Comparison of ENCODE assay signal across 1 cellular context in the genomic region with DNA sequence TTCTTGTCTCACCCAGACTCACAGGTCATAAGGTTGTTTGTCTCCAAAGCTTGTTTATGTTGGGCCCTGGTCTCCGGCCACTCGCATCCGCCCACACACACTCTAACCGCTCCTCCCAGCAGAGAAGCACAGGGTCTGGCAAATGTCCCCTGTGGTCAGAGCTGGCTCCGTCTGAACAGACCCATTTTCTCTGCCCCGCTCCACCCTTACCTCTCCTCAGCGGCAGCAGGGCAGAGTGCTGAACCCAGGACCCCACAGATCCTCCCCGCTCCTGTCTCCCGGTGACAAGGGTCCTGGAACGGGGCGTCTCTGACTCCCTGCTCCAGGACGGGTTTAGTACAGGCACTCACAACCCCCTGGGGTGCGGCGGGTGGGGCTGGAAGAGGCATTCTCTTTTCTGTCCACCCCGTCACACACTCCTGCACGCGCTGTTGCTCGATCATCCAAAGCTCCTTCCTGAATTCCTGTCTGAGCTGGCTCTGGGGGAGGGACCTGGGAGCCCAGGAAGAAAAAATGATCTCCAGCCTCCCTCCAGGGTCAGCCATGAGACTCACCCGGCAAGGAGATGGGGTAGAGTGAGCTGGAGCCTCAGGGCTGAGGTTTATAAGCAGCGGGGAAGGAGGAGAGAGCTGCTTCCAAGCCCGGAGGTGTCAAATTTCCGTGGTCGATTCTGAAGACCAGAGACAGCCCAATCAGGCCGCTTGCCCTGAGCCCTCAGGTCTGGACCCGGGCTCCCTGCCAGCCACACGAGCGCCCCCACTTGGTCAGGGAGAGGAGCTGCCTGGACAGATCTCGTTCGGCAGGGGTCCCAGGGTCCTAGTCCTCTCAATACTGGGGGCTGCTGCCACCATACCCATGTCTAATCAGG.
TF ChIP-seq lines count a peak whose summit lies in the region.

S100A13 (minus strand) TSS at position 577 of the 868 bp plus-strand sequence. CDS start 1,033 bp downstream, outside the sequence.

TF ChIP-seq in A549, 52 proteins besides CTCF, POLR2A, EP300 and RAD21 (continued from another document):
- TF ChIP-seq, protein P1, sequence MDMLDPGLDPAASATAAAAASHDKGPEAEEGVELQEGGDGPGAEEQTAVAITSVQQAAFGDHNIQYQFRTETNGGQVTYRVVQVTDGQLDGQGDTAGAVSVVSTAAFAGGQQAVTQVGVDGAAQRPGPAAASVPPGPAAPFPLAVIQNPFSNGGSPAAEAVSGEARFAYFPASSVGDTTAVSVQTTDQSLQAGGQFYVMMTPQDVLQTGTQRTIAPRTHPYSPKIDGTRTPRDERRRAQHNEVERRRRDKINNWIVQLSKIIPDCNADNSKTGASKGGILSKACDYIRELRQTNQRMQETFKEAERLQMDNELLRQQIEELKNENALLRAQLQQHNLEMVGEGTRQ (IDR thresholded peaks at IDR 0.05) = no peak
- TF ChIP-seq HOXA7 (CRISPR knock-in tag; IDR thresholded peaks at IDR 0.05) (no peak), FOXS1 (CRISPR knock-in tag; IDR thresholded peaks at IDR 0.05) (no peak), HEYL (CRISPR knock-in tag; IDR thresholded peaks at IDR 0.05) (no peak), ATOH8 (CRISPR knock-in tag; IDR thresholded peaks at IDR 0.05; ENCODE audit: low read depth) (no peak), PBX3 (IDR thresholded peaks at IDR 0.05) (no peak), REST (IDR thresholded peaks at IDR 0.05) (no peak)
- TF ChIP-seq, protein P2, sequence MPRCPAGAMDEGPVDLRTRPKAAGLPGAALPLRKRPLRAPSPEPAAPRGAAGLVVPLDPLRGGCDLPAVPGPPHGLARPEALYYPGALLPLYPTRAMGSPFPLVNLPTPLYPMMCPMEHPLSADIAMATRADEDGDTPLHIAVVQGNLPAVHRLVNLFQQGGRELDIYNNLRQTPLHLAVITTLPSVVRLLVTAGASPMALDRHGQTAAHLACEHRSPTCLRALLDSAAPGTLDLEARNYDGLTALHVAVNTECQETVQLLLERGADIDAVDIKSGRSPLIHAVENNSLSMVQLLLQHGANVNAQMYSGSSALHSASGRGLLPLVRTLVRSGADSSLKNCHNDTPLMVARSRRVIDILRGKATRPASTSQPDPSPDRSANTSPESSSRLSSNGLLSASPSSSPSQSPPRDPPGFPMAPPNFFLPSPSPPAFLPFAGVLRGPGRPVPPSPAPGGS (IDR thresholded peaks at IDR 0.05) = 0 out of 3 replicates have a peak, but pooled peaks have one; percentile 53
